Comparison of ENCODE assay signal across 8 cellular contexts in genomic region chr21:39125752-39126485, GRCh38. TPM values are rescaled to one million over a fixed set of nuclear protein-coding genes. Genes with fewer than 3 reads are reported as not detected.
DNase-seq lines count a peak whose midpoint lies in the region; ATAC-seq and TF ChIP-seq lines count a peak whose summit lies in the region.

No MANE protein-coding gene starts in this region.

- no peak overlapping the region for H3K4me3 Mint-ChIP-seq in CD4-positive, alpha-beta memory T cell

- H3K27me3 Mint-ChIP-seq in CD4-positive, alpha-beta memory T cell, result peaks cover 2 to 4% of the 10 kb centered on the region in 2 donors

- no peaks in the 10 kb centered on the region for H3K27me3 ChIP-seq in Loucy (ENCODE audit: insufficient read depth, low read length, poor library complexity, severe bottlenecking)
- no peaks in the 10 kb centered on the region for H3K27me3 ChIP-seq in lower lobe of right lung (ENCODE audit: low read depth)
- H3K27me3 ChIP-seq in CD4-positive, alpha-beta memory T cell (ENCODE audit: insufficient read depth, low read length), result no peaks in the 10 kb centered on the region

- no peak overlapping the region for H3K9ac ChIP-seq in Loucy (ENCODE audit: low read depth, low read length, poor library complexity, severe bottlenecking)

- H4K20me1 ChIP-seq in Loucy (ENCODE audit: insufficient read depth, low read length, poor library complexity, severe bottlenecking), result no peaks in the 10 kb centered on the region

- H3K9me3 ChIP-seq in Loucy (ENCODE audit: insufficient read depth, low read depth, low read length) (no peaks in the 10 kb centered on the region; the same call in 1 of the 2 replicates), lower lobe of right lung (peaks cover 10% of the 10 kb centered on the region)
- peaks cover 0 to 4% of the 10 kb centered on the region in 2 donors for H3K9me3 ChIP-seq in CD4-positive, alpha-beta memory T cell (ENCODE audit: control insufficient read depth in 1 of 2, low read length in 2 of 2)

- intact Hi-C loops in lower lobe of right lung (cut with DNase I), result no loop called here
- intact Hi-C loops in CD4-positive, alpha-beta memory T cell (cut with micrococcal nuclease), result no loop called here

- H3K4me2 ChIP-seq in Loucy (ENCODE audit: low read depth, low read length, poor library complexity, severe bottlenecking), result no peak overlapping the region

- no peaks in the 10 kb centered on the region for H3K36me3 Mint-ChIP-seq in CD4-positive, alpha-beta memory T cell

- H3K27ac Mint-ChIP-seq in CD4-positive, alpha-beta memory T cell, result no peak overlapping the region

- H3K4me3 ChIP-seq in Loucy (ENCODE audit: low read length, poor library complexity, severe bottlenecking) (no peak overlapping the region), lower lobe of right lung (no peak overlapping the region)
- H3K4me3 ChIP-seq in CD4-positive, alpha-beta memory T cell (ENCODE audit: low read length in 2 of 2), result no peak overlapping the region

- H3F3A ChIP-seq in Loucy (ENCODE audit: low read depth), result no peaks in the 10 kb centered on the region

- H3K4me1 Mint-ChIP-seq in CD4-positive, alpha-beta memory T cell, result peaks cover 0 to 7% (median 4%) of the 10 kb centered on the region in 4 donors

- H3K36me3 ChIP-seq in Loucy (ENCODE audit: insufficient read depth, low read length), result no peaks in the 10 kb centered on the region
- H3K36me3 ChIP-seq in lower lobe of right lung, result no peaks in the 10 kb centered on the region
- no peaks in the 10 kb centered on the region for H3K36me3 ChIP-seq in CD4-positive, alpha-beta memory T cell (ENCODE audit: insufficient read depth, low read length)

- DNase-seq in GDM1 (lab: John Stamatoyannopoulos, UW), result peak; percentile 72
- DNase-seq in OCI-M2 (lab: John Stamatoyannopoulos, UW; ENCODE audit: unreplicated experiment), result peak; percentile 62
- DNase-seq in dermis microvascular lymphatic vessel endothelial cell (ENCODE audit: low read depth in 2 of 2), result peak; percentile 72 to 76
- DNase-seq in lower lobe of right lung, result no peak
- no peak for DNase-seq in stimulated activated naive CD4-positive, alpha-beta T cell treated with Interleukin-2 at 50 U/mL for 16 hours (lab: John Stamatoyannopoulos, UW)
- DNase-seq in CD4-positive, alpha-beta memory T cell, result no peak

- no peak overlapping the region for H2AFZ ChIP-seq in Loucy (ENCODE audit: low read length)

- no peaks in the 10 kb centered on the region for H3K9me2 ChIP-seq in Loucy (replicated peaks; ENCODE audit: low read depth, low read length)

- TF ChIP-seq CTCF in Loucy (conservative IDR thresholded peaks at IDR 0.05; ENCODE audit: low read length) (peak; percentile 65), lower lobe of right lung (IDR thresholded peaks at IDR 0.05) (peak; percentile 66)

- no peaks in the 10 kb centered on the region for H3K79me2 ChIP-seq in Loucy (ENCODE audit: insufficient read depth, low read length)

- peaks cover 0 to 19% (median 9%) of the 10 kb centered on the region in 8 donors for H3K9me3 Mint-ChIP-seq in CD4-positive, alpha-beta memory T cell

- POLR2A ChIA-PET in CD4-positive, alpha-beta memory T cell (lab: Charles Lee; ENCODE audit: partially characterized antibody), result no interaction called here

- H3K4me1 ChIP-seq in Loucy (ENCODE audit: insufficient read depth, low read length, poor library complexity, severe bottlenecking) (peaks cover 8% of the 10 kb centered on the region), lower lobe of right lung (peaks cover 10% of the 10 kb centered on the region)
- H3K4me1 ChIP-seq in CD4-positive, alpha-beta memory T cell (ENCODE audit: insufficient read depth, low read length), result no peaks in the 10 kb centered on the region

- CTCF ChIA-PET in CD4-positive, alpha-beta memory T cell (lab: Charles Lee; ENCODE audit: partially characterized antibody), result interaction anchor here (1.4 kb wide), 1 partner anchor 390 kb away, joined by 4 read pairs; no protein-coding TSS in a partner anchor

- ATAC-seq in lower lobe of right lung, result peak; percentile 94 to 95
- no peak for ATAC-seq in HG02571 (IDR thresholded peaks at IDR 0.05; ENCODE audit: unreplicated experiment)

- no peak overlapping the region for H3K27ac ChIP-seq in lower lobe of right lung
- H3K27ac ChIP-seq in CD4-positive, alpha-beta memory T cell (ENCODE audit: low read depth, low read length), result no peak overlapping the region

RNA-seq across cellular contexts. Expression of gene PSMG1, which starts 57.3 kb away (rescaled TPM):
- 58.5 and 76.5 TPM in 2 replicates for total RNA-seq in dermis microvascular lymphatic vessel endothelial cell
- 19.1 TPM for total RNA-seq in lower lobe of right lung
- 10 to 100 TPM; 17.2 to 19.9 TPM for total RNA-seq in CD4-positive, alpha-beta memory T cell
- polyA plus RNA-seq in CD4-positive, alpha-beta memory T cell, result 10 to 100 TPM; 41.9 to 45.3 TPM

Comparison
In these comparisons a context has a peak if more than half of its experiments do, and no peak if none do; other contexts are left out.
1. DNase-seq: peak in GDM1 (single experiment), OCI-M2 (single experiment) and dermis microvascular lymphatic vessel endothelial cell (2 of 2); none in lower lobe of right lung (single experiment), stimulated activated naive CD4-positive, alpha-beta T cell treated with Interleukin-2 at 50 U/mL for 16 hours (single experiment) and CD4-positive, alpha-beta memory T cell (0 of 5).